In the genomic region with DNA sequence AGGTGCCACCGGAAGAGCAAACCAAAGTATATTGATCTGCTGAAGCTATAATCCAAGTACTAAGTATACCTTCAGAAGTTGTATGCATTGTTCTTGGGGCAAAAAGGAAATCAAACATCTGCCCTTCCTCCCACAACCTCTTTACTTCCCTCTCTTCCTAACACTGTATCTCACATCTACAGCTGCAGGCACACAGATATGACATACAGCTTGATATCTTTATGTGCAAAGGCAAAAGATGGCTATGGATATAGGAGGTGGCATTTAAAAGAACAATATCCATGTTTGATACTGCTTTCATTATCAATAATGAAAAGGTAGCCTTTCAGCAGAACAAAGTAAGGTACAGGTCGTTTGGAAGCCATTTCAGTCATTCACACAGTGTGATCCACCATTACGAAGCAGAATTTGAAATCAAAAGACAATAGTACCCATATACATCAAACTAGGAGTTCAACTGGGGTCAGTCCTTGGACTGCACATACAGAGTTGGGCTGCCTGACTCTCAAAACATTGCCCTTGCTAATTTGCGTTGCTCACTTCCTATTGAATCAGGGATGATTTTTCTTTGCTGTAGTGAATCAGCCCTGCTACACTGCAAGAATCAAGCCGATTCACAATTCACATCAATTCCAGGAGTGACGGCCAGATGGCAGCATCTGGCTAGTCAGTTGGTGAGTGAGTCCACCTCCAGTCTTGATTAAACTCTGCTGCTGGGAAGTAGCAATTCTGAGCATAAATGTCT, we compare ENCODE assay signal across 9 cellular contexts. TPM values are rescaled to one million over a fixed set of nuclear protein-coding genes. Genes with fewer than 3 reads are reported as not detected.
DNase-seq lines count a peak whose midpoint lies in the region; ATAC-seq and TF ChIP-seq lines count a peak whose summit lies in the region.
"Had no signal": no experiment of that assay in that cellular context is flagged by ENCODE, and none has a peak within 500 bp of the region (broad histone marks: within the 10 kb centered on the region; RNA-seq: fewer than 3 reads in every experiment).

No MANE protein-coding gene starts in this region.

- ATAC-seq in GM18909 (IDR thresholded peaks at IDR 0.05; ENCODE audit: poor library complexity, unreplicated experiment): peak; percentile 71
- no peak for ATAC-seq in HG02588 (IDR thresholded peaks at IDR 0.05; ENCODE audit: unreplicated experiment)

- H3K27ac Mint-ChIP-seq in activated CD4-positive, alpha-beta T cell treated with anti-CD3 and anti-CD28 coated beads, Interleukin-2, amount 10 ng/mL, durations not matched to agents 24 days and 14 days: no peak overlapping the region
- H3K27ac Mint-ChIP-seq: stimulated activated naive CD8-positive, alpha-beta T cell treated with anti-CD3 and anti-CD28 coated beads, Interleukin-15, Interleukin-2, amounts not matched to agents 100 ng/mL and 50 ng/mL, for 24 hours had no signal

- H3K9me3 Mint-ChIP-seq in activated CD4-positive, alpha-beta T cell treated with anti-CD3 and anti-CD28 coated beads, Interleukin-2, amount 10 ng/mL, durations not matched to agents 24 days and 14 days: no peaks in the 10 kb centered on the region
- H3K9me3 Mint-ChIP-seq: stimulated activated naive CD8-positive, alpha-beta T cell treated with anti-CD3 and anti-CD28 coated beads, Interleukin-15, Interleukin-2, amounts not matched to agents 100 ng/mL and 50 ng/mL, for 24 hours had no signal

- H3K4me1 Mint-ChIP-seq in activated CD4-positive, alpha-beta T cell treated with anti-CD3 and anti-CD28 coated beads, Interleukin-2, amount 10 ng/mL, durations not matched to agents 24 days and 14 days: peaks cover 4% of the 10 kb centered on the region

- no peaks in the 10 kb centered on the region for H3K36me3 Mint-ChIP-seq in activated CD4-positive, alpha-beta T cell treated with anti-CD3 and anti-CD28 coated beads, Interleukin-2, amount 10 ng/mL, durations not matched to agents 24 days and 14 days (ENCODE audit: low read depth)

- intact Hi-C loops in activated CD4-positive, alpha-beta T cell treated with anti-CD3 and anti-CD28 coated beads, Interleukin-2, amount 10 ng/mL, durations not matched to agents 24 days and 14 days (cut with micrococcal nuclease): loop anchor here (1.0 to 2.0 kb wide), 3 partner anchors 158 to 273 kb away; no protein-coding TSS in a partner anchor

- no peak overlapping the region for H3K4me3 Mint-ChIP-seq in activated CD4-positive, alpha-beta T cell treated with anti-CD3 and anti-CD28 coated beads, Interleukin-2, amount 10 ng/mL, durations not matched to agents 24 days and 14 days
- H3K4me3 Mint-ChIP-seq: stimulated activated naive CD8-positive, alpha-beta T cell treated with anti-CD3 and anti-CD28 coated beads, Interleukin-15, Interleukin-2, amounts not matched to agents 100 ng/mL and 50 ng/mL, for 24 hours had no signal

- DNase-seq in AG09319 (ENCODE audit: extremely low read depth, low read depth) (no peak), NCI-H446 (lab: John Stamatoyannopoulos, UW) (peak; percentile 16 to 52), dermis microvascular lymphatic vessel endothelial cell (ENCODE audit: low read depth in 2 of 2) (peak; percentile 63 to 85), medulla oblongata (ENCODE audit: extremely low spot score) (peak; percentile 93)
- peak; percentile 90 for DNase-seq in activated CD4-positive, alpha-beta T cell treated with anti-CD3 and anti-CD28 coated beads, Interleukin-2, amount 10 ng/mL, durations not matched to agents 24 days and 14 days
- peak; percentile 14 to 15 for DNase-seq in stimulated activated CD8-positive, alpha-beta memory T cell treated with anti-CD3 and anti-CD28 coated beads, Interleukin-4, amount 100 ng/mL, for 4 hours (ENCODE audit: low read depth in 2 of 2, low spot score in 1 of 2)

- peak; percentile 71 for TF ChIP-seq CTCF in AG09319 (IDR thresholded peaks at IDR 0.05; ENCODE audit: low read depth, low read length)

- peaks cover 7% of the 10 kb centered on the region for H3K27me3 Mint-ChIP-seq in activated CD4-positive, alpha-beta T cell treated with anti-CD3 and anti-CD28 coated beads, Interleukin-2, amount 10 ng/mL, durations not matched to agents 24 days and 14 days
- H3K27me3 Mint-ChIP-seq: stimulated activated naive CD8-positive, alpha-beta T cell treated with anti-CD3 and anti-CD28 coated beads, Interleukin-15, Interleukin-2, amounts not matched to agents 100 ng/mL and 50 ng/mL, for 24 hours had no signal

RNA-seq across cellular contexts. Expression of a gene that starts 8.9 kb away (rescaled TPM):
- total RNA-seq in activated CD4-positive, alpha-beta T cell treated with anti-CD3 and anti-CD28 coated beads, Interleukin-2, amount 10 ng/mL, durations not matched to agents 24 days and 14 days: not detected in 2 replicates
- total RNA-seq in dermis microvascular lymphatic vessel endothelial cell: 5.6 and 6.2 TPM in 2 replicates

RNA-seq across cellular contexts. Expression of a gene that starts 13.1 kb away (rescaled TPM):
- 0.24 and 0.26 TPM in 2 replicates for total RNA-seq in activated CD4-positive, alpha-beta T cell treated with anti-CD3 and anti-CD28 coated beads, Interleukin-2, amount 10 ng/mL, durations not matched to agents 24 days and 14 days
- 16.2 and 26.9 TPM in 2 replicates for total RNA-seq in dermis microvascular lymphatic vessel endothelial cell

RNA-seq across cellular contexts. Expression of a gene that starts 48.2 kb away (rescaled TPM):
- total RNA-seq in activated CD4-positive, alpha-beta T cell treated with anti-CD3 and anti-CD28 coated beads, Interleukin-2, amount 10 ng/mL, durations not matched to agents 24 days and 14 days: not detected in 2 replicates
- total RNA-seq in dermis microvascular lymphatic vessel endothelial cell: not detected in 2 replicates

RNA-seq across cellular contexts. Expression of a gene that starts 56.0 kb away (rescaled TPM):
- not detected in 2 replicates for total RNA-seq in activated CD4-positive, alpha-beta T cell treated with anti-CD3 and anti-CD28 coated beads, Interleukin-2, amount 10 ng/mL, durations not matched to agents 24 days and 14 days
- not detected in 2 replicates for total RNA-seq in dermis microvascular lymphatic vessel endothelial cell

Comparison
In these comparisons a context has a peak if more than half of its experiments do, and no peak if none do; other contexts are left out.
1. RNA of a gene that starts 13.1 kb away (total RNA-seq): 16.2 to 26.9 TPM in dermis microvascular lymphatic vessel endothelial cell; 0.24 to 0.26 TPM in activated CD4-positive, alpha-beta T cell treated with anti-CD3 and anti-CD28 coated beads, Interleukin-2, amount 10 ng/mL, durations not matched to agents 24 days and 14 days; every median in the first group is over 10 times any median in the second.